In genomic region chr16:58411336-58411735, GRCh38 we compare ENCODE assay signal across 22 cellular contexts.
"Had no signal": no experiment of that assay in that cellular context is flagged by ENCODE, and none has a peak within 500 bp of the region (broad histone marks: within the 10 kb centered on the region; RNA-seq: fewer than 3 reads in every experiment).

No MANE protein-coding gene starts in this region.

- H3K27me3 ChIP-seq: foreskin keratinocyte, stomach, transverse colon, vagina had no signal

- H3K36me3 Mint-ChIP-seq: memory B cell; natural killer cell treated with Interleukin-12 subunit alpha and Interleukin-12 subunit beta and Interleukin-15 and Interleukin-18, amount 100 ng/mL, for 72 hours had no signal

- ATAC-seq: activated CD4-positive, alpha-beta T cell treated with anti-CD3 and anti-CD28 coated beads for 36 hours; natural killer cell treated with Interleukin-12 subunit alpha and Interleukin-12 subunit beta and Interleukin-15 and Interleukin-18, amount 100 ng/mL, for 72 hours had no signal

- H3K4me1 Mint-ChIP-seq: activated CD4-positive, alpha-beta T cell treated with anti-CD3 and anti-CD28 coated beads for 36 hours; activated naive CD8-positive, alpha-beta T cell treated with anti-CD3 and anti-CD28 coated beads, Interleukin-2, amount 10 ng/mL, durations not matched to agents 7 days and 5 days had no signal

- H3K27me3 Mint-ChIP-seq: activated B cell treated with CpG ODN at 0.5 μM for 24 hours; activated CD4-positive, alpha-beta T cell treated with anti-CD3 and anti-CD28 coated beads for 36 hours; activated T-cell treated with anti-CD3 and anti-CD28 coated beads, Interleukin-2, amount 50 U/mL, for 24 hours; memory B cell; natural killer cell treated with Interleukin-12 subunit alpha and Interleukin-12 subunit beta and Interleukin-15 and Interleukin-18, amount 100 ng/mL, for 72 hours; progenitor cell of endocrine pancreas had no signal

- H3K9me3 Mint-ChIP-seq: activated B cell treated with CpG ODN at 0.5 μM for 24 hours; activated naive CD4-positive, alpha-beta T cell treated with anti-CD3 and anti-CD28 coated beads for 36 hours; activated naive CD8-positive, alpha-beta T cell treated with anti-CD3 and anti-CD28 coated beads, Interleukin-2, amount 10 ng/mL, durations not matched to agents 7 days and 5 days; activated T-cell treated with anti-CD3 and anti-CD28 coated beads, Interleukin-2, amount 50 U/mL, for 24 hours; memory B cell; natural killer cell treated with Interleukin-12 subunit alpha and Interleukin-12 subunit beta and Interleukin-15 and Interleukin-18, amount 100 ng/mL, for 72 hours had no signal

- H3K27ac ChIP-seq: foreskin keratinocyte, stomach, transverse colon had no signal

- DNase-seq: activated B cell treated with CpG ODN at 0.5 μM for 24 hours; activated CD4-positive, alpha-beta T cell treated with anti-CD3 and anti-CD28 coated beads for 36 hours; activated CD4-positive, alpha-beta T cell treated with anti-CD3 and anti-CD28 coated beads, Interleukin-2, amount 50 U/mL, for 4 hours; activated CD8-positive, alpha-beta memory T cell treated with anti-CD3 and anti-CD28 coated beads for 24 hours; activated CD8-positive, alpha-beta memory T cell treated with anti-CD3 and anti-CD28 coated beads, Interleukin-2, amount 50 U/mL, for 4 hours; activated effector memory CD4-positive, alpha-beta T cell treated with Interleukin-2 at 50 U/mL for 16 hours; activated naive CD4-positive, alpha-beta T cell treated with anti-CD3 and anti-CD28 coated beads for 36 hours; activated naive CD8-positive, alpha-beta T cell treated with anti-CD3 and anti-CD28 coated beads, Interleukin-2, amount 10 ng/mL, durations not matched to agents 7 days and 5 days; activated T-cell treated with anti-CD3 and anti-CD28 coated beads, Interleukin-2, amount 50 U/mL, for 24 hours; amniotic stem cell; effector CD4-positive, alpha-beta T cell; hypothalamus; stimulated activated CD4-positive, alpha-beta T cell treated with anti-CD3 and anti-CD28 coated beads, Interleukin-12 subunit alpha, Interleukin-12 subunit beta, amount 100 ng/mL, for 4 hours; stimulated activated CD4-positive, alpha-beta T cell treated with anti-CD3 and anti-CD28 coated beads, Interleukin-4, amount 100 ng/mL, for 4 hours; stomach; T1000; transverse colon had no signal

- H3K4me3 ChIP-seq: stomach, transverse colon, vagina had no signal

- H3K4me3 Mint-ChIP-seq: activated B cell treated with CpG ODN at 0.5 μM for 24 hours; activated CD4-positive, alpha-beta T cell treated with anti-CD3 and anti-CD28 coated beads for 36 hours; activated naive CD4-positive, alpha-beta T cell treated with anti-CD3 and anti-CD28 coated beads for 36 hours; activated naive CD8-positive, alpha-beta T cell treated with anti-CD3 and anti-CD28 coated beads, Interleukin-2, amount 10 ng/mL, durations not matched to agents 7 days and 5 days; activated T-cell treated with anti-CD3 and anti-CD28 coated beads, Interleukin-2, amount 50 U/mL, for 24 hours; memory B cell; natural killer cell treated with Interleukin-12 subunit alpha and Interleukin-12 subunit beta and Interleukin-15 and Interleukin-18, amount 100 ng/mL, for 72 hours had no signal

- H3K36me3 ChIP-seq: stomach, transverse colon, vagina had no signal

- H3K27ac Mint-ChIP-seq: activated B cell treated with CpG ODN at 0.5 μM for 24 hours; activated CD4-positive, alpha-beta T cell treated with anti-CD3 and anti-CD28 coated beads for 36 hours; activated naive CD4-positive, alpha-beta T cell treated with anti-CD3 and anti-CD28 coated beads for 36 hours; activated naive CD8-positive, alpha-beta T cell treated with anti-CD3 and anti-CD28 coated beads, Interleukin-2, amount 10 ng/mL, durations not matched to agents 7 days and 5 days; activated T-cell treated with anti-CD3 and anti-CD28 coated beads, Interleukin-2, amount 50 U/mL, for 24 hours; memory B cell; natural killer cell treated with Interleukin-12 subunit alpha and Interleukin-12 subunit beta and Interleukin-15 and Interleukin-18, amount 100 ng/mL, for 72 hours; progenitor cell of endocrine pancreas had no signal

- H3K9me3 ChIP-seq: stomach, transverse colon, vagina had no signal

- H3K4me1 ChIP-seq: transverse colon had no signal
